8 cellular contexts compared by ENCODE assay signal in the genomic region with DNA sequence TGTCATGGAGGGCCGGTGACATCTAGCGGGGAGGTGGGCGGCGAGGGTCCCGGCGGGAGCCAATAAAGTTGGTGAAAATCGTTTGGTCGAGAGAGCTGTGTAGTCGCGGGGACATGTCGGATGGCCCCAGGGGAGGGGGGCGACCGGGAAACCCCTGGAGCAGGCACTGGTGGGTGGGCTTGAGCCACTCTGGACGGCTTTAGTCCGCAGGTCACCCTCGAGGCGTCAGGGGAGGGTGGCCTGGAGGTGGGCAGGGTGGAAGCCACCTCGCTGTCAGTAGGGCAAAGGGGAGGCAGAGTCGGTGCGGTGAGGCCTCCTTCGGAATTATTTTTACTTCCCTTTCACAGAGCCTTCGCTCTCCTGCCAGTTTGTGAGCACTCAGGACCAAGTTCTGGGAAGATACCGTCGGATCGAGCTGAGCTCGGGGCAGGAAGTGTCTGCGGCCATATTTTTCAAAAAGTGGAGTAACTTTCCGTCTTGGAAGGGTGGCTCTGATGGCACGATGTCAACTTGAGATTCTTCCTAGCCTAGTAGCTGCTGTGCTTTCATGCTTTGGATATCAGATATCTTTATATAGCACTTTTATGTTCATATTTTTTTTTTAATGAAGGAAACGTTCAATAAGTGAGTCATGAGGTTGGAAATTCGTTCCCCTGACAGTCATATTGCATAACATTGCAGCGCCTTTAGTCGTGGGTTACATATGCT. TPM values are rescaled to one million over a fixed set of nuclear protein-coding genes. Genes with fewer than 3 reads are reported as not detected.
DNase-seq lines count a peak whose midpoint lies in the region; ATAC-seq and TF ChIP-seq lines count a peak whose summit lies in the region.

No MANE protein-coding gene starts in this region.

- TF ChIP-seq CTCF in epithelial cell of proximal tubule (conservative IDR thresholded peaks at IDR 0.05; ENCODE audit: low read depth, low read length) (no peak), mucosa of descending colon (IDR thresholded peaks at IDR 0.05) (no peak), testis (IDR thresholded peaks at IDR 0.05) (no peak)

- intact Hi-C loops in mucosa of descending colon (cut with DNase I, micrococcal nuclease) = no loop called here
- intact Hi-C loops in testis (cut with DNase I; ENCODE audit: low total_unique reads) = no loop called here

- H3K36me3 ChIP-seq in mucosa of descending colon (ENCODE audit: low read depth) = no peaks in the 10 kb centered on the region
- no peaks in the 10 kb centered on the region for H3K36me3 ChIP-seq in testis (ENCODE audit: low read depth, missing control alignments)

- DNase-seq in AG20443 (ENCODE audit: low spot score) (peak; percentile 47), KBM-7 (peak; percentile 70), epithelial cell of proximal tubule (ENCODE audit: low read depth) (no peak), mucosa of descending colon (peak; percentile 63 to 76 (median 75)), testis (peak; percentile 54)
- DNase-seq in activated CD8-positive, alpha-beta memory T cell treated with anti-CD3 and anti-CD28 coated beads for 48 hours (ENCODE audit: low read depth in 2 of 3, low spot score in 2 of 3) = peak in 2 of 3 experiments; percentile 7 to 18

- H3K9me3 ChIP-seq in mucosa of descending colon = peaks cover 2% of the 10 kb centered on the region
- H3K9me3 ChIP-seq in testis = no peaks in the 10 kb centered on the region

- WGBS in testis, 2 donors = 2 to 3% methylated on average over 32 to 33 of the region's 33 CpGs

- peak overlapping the region; percentile 90 to 93 for H3K27ac ChIP-seq in testis

- no peak for TF ChIP-seq POLR2A in testis (IDR thresholded peaks at IDR 0.05)

- H3K4me3 ChIP-seq in epithelial cell of proximal tubule (ENCODE audit: low read depth, low read length) (peak overlapping the region; percentile 87), mucosa of descending colon (peak overlapping the region; percentile 67), testis (peak overlapping the region; percentile 77 to 85)

- peaks cover 19% of the 10 kb centered on the region for H3K4me1 ChIP-seq in mucosa of descending colon (ENCODE audit: low read depth)
- peaks cover 15% of the 10 kb centered on the region for H3K4me1 ChIP-seq in testis

- ATAC-seq in mucosa of descending colon (peak; percentile 29), GM21367 (IDR thresholded peaks at IDR 0.05; ENCODE audit: unreplicated experiment) (no peak), GM19023 (IDR thresholded peaks at IDR 0.05; ENCODE audit: unreplicated experiment) (no peak)

- no peaks in the 10 kb centered on the region for H3K27me3 ChIP-seq in testis

- in situ Hi-C loops in KBM-7 (cut with MboI; ENCODE audit: low pct_unique_long_range_greater_than_20kb, low sequenced_read_pairs) = no loop called here

RNA-seq across cellular contexts. Expression of a gene that starts 28.2 kb away (rescaled TPM):
- total RNA-seq in epithelial cell of proximal tubule (20.4 and 27.6 TPM in 2 replicates), mucosa of descending colon (10 to 100 TPM; 38.4 to 53.7 (median 48.3) TPM), testis (10 to 100 TPM; 37.8 to 41.7 TPM)
- polyA plus RNA-seq in testis (ENCODE audit: insufficient read depth, low read depth, low replicate concordance) = 117 TPM

RNA-seq across cellular contexts. Expression of a gene that starts 28.4 kb away (rescaled TPM):
- total RNA-seq in epithelial cell of proximal tubule (1.2 and 1.5 TPM in 2 replicates), mucosa of descending colon (under 1 TPM; 0.44 to 0.96 (median 0.46) TPM), testis (10 to 100 TPM in 1 of 2 donors, 1 to 10 TPM in 1; 5.3 to 11.7 TPM)
- 20.6 TPM for polyA plus RNA-seq in testis (ENCODE audit: insufficient read depth, low read depth, low replicate concordance)

RNA-seq across cellular contexts. Expression of a gene that starts 38.9 kb away (rescaled TPM):
- total RNA-seq in epithelial cell of proximal tubule (0.07 TPM in 1 of 2 replicates, not detected in the other), mucosa of descending colon (not detected), testis (under 1 TPM in 1 of 2 donors, not detected in 1; 0.39 TPM)
- 0.20 TPM for polyA plus RNA-seq in testis (ENCODE audit: insufficient read depth, low read depth, low replicate concordance)
